24 cellular contexts compared by ENCODE assay signal in genomic region chr2:99660616-99661416, GRCh38.
A peak's percentile ranks its signal among the peaks of the same experiment; 100 is the strongest.
DNase-seq lines count a peak whose midpoint lies in the region; ATAC-seq, FAIRE-seq and TF ChIP-seq lines count a peak whose summit lies in the region.
"Had no signal": no experiment of that assay in that cellular context is flagged by ENCODE, and none has a peak within 500 bp of the region (broad histone marks: within the 10 kb centered on the region; RNA-seq: fewer than 3 reads in every experiment).

No MANE protein-coding gene starts in this region.

- H3K4me1 ChIP-seq in breast epithelium (peaks cover 0 to 16% of the 10 kb centered on the region in 2 donors), mammary epithelial cell (ENCODE audit: insufficient read depth, low read length) (no peaks in the 10 kb centered on the region), H1 (replicated peaks in 1 of 4; ENCODE audit: control insufficient read depth in 3 of 4, insufficient read depth in 4 of 4, low read length in 3 of 4) (peaks cover 0 to 4% (median 2%) of the 10 kb centered on the region in 4 experiments; a peak in 2 of 7 replicates)
- H3K4me1 ChIP-seq: testis had no signal

- DNase-seq in breast epithelium (ENCODE audit: low spot score in 2 of 2), result peak in 1 of 2 donors; percentile 61
- no peak for DNase-seq in mammary epithelial cell
- DNase-seq in H1 (ENCODE audit: low read depth in 1 of 2, low spot score in 2 of 2), result no peak
- DNase-seq in naive B cell, result no peak
- no peak for DNase-seq in NCI-H526 treated with DMSO at 0.1 percent for 48 hours (lab: John Stamatoyannopoulos, UW)
- DNase-seq in GM19238 (ENCODE audit: insufficient read length, low spot score), result no peak
- DNase-seq: CD8-positive, alpha-beta memory T cell; DMS79 treated with DMSO at 0.1 percent for 48 hours; effector memory CD4-positive, alpha-beta T cell; esophagus squamous epithelium; natural killer cell; NCI-H510A; T1000; testis had no signal

- H3K23me2 ChIP-seq in H1 (ENCODE audit: low read depth, low read length), result no peaks in the 10 kb centered on the region

- H4K20me1 ChIP-seq in mammary epithelial cell (ENCODE audit: insufficient read depth, low read length), result no peaks in the 10 kb centered on the region
- H4K20me1 ChIP-seq in H1 (replicated peaks in 1 of 2; ENCODE audit: control insufficient read depth in 1 of 2, insufficient read depth in 2 of 2, low read length in 2 of 2), result no peaks in the 10 kb centered on the region

- no peaks in the 10 kb centered on the region for H3K36me3 ChIP-seq in breast epithelium
- no peaks in the 10 kb centered on the region for H3K36me3 ChIP-seq in mammary epithelial cell (ENCODE audit: insufficient read depth, low read length)
- H3K36me3 ChIP-seq in H1 (ENCODE audit: control insufficient read depth in 2 of 4, insufficient read depth in 4 of 4, low read length in 3 of 4), result no peaks in the 10 kb centered on the region
- H3K36me3 ChIP-seq: esophagus squamous epithelium, prostate gland had no signal

- H2BK15ac ChIP-seq in H1 (ENCODE audit: low read length), result no peak overlapping the region

- no peak overlapping the region for H3K9ac ChIP-seq in mammary epithelial cell (ENCODE audit: insufficient read depth, low read length)
- no peak overlapping the region for H3K9ac ChIP-seq in H1 (replicated peaks in 1 of 4; ENCODE audit: extremely low read depth in 1 of 4, low read depth in 3 of 4, low read length in 3 of 4)

- peaks cover 6 to 33% (median 11%) of the 10 kb centered on the region in 3 donors for H3K4me1 Mint-ChIP-seq in naive B cell
- H3K4me1 Mint-ChIP-seq: activated T-helper 17 cell treated with anti-CD3 and anti-CD28 coated beads, Interleukin-2, amount 50 U/mL, for 72 hours; CD8-positive, alpha-beta memory T cell; natural killer cell had no signal

- CTCF ChIA-PET in mammary epithelial cell (lab: Charles Lee; ENCODE audit: low non-redundant PET), result no interaction called here
- CTCF ChIA-PET in H1 (lab: Charles Lee; ENCODE audit: partially characterized antibody), result no interaction called here

- POLR2A ChIA-PET in H1 (lab: Charles Lee; ENCODE audit: partially characterized antibody), result interaction anchor here (0.6 kb wide), 1 partner anchor 1487 kb away, joined by 3 read pairs; no protein-coding TSS in a partner anchor

- H2BK120ac ChIP-seq in H1 (replicated peaks; ENCODE audit: low read depth, low read length), result no peak overlapping the region

- H3K9me3 ChIP-seq in breast epithelium (no peaks in the 10 kb centered on the region), mammary epithelial cell (replicated peaks; ENCODE audit: insufficient read depth, low read length) (no peaks in the 10 kb centered on the region), H1 (ENCODE audit: insufficient read depth in 2 of 2, low read depth in 1 of 2, low read length in 1 of 2) (no peaks in the 10 kb centered on the region)
- H3K9me3 ChIP-seq: esophagus squamous epithelium, prostate gland, testis had no signal

- no peak overlapping the region for H2BK5ac ChIP-seq in H1 (ENCODE audit: low read depth, low read length)

- no TSS peak for BruUV-seq in mammary epithelial cell (replicated peaks; lab: Mats Ljungman, UMichigan)

- 74% methylated on average over 6 of the region's 8 CpGs for WGBS in mammary epithelial cell (ENCODE audit: low coverage, missing lambda C conversion rate)
- WGBS in H1 (ENCODE audit: extremely low coverage in 1 of 2, insufficient coverage in 1 of 2, insufficient read length in 1 of 2, insufficient replicate concordance in 2 of 2, low coverage in 1 of 2, low lambda C conversion rate in 2 of 2, missing lambda C conversion rate in 1 of 2), 2 experiments, result 91% methylated on average over 8 of the region's 8 CpGs; no CpG with 5 or more reads in 1 of the 2 experiments

- H3K27me3 ChIP-seq in breast epithelium, result no peaks in the 10 kb centered on the region
- H3K27me3 ChIP-seq in mammary epithelial cell (ENCODE audit: insufficient read depth, low read length), result no peaks in the 10 kb centered on the region
- no peaks in the 10 kb centered on the region; a peak in 1 of 7 replicates for H3K27me3 ChIP-seq in H1 (replicated peaks in 1 of 4; ENCODE audit: control insufficient read depth in 3 of 4, extremely low read depth in 1 of 4, insufficient read depth in 3 of 4, low read length in 3 of 4)
- H3K27me3 ChIP-seq: esophagus squamous epithelium, testis had no signal

- no peak overlapping the region for H3K23ac ChIP-seq in H1 (ENCODE audit: insufficient read length)

- intact Hi-C loops in breast epithelium (cut with DNase I; ENCODE audit: low total_unique reads), result no loop called here
- intact Hi-C loops in mammary epithelial cell (cut with micrococcal nuclease), result no loop called here

- no peaks in the 10 kb centered on the region for H3K9me3 Mint-ChIP-seq in naive B cell
- H3K9me3 Mint-ChIP-seq: activated T-helper 17 cell treated with anti-CD3 and anti-CD28 coated beads, Interleukin-2, amount 50 U/mL, for 72 hours; IgD-negative memory B cell; natural killer cell had no signal

- no peak overlapping the region for H3K18ac ChIP-seq in H1 (ENCODE audit: extremely low read depth, low read length)

- no peak for TF ChIP-seq POLR2A in breast epithelium (IDR thresholded peaks at IDR 0.05)
- TF ChIP-seq POLR2A in H1 (IDR thresholded peaks at IDR 0.05; ENCODE audit: control extremely low read depth in 1 of 2, low read depth in 2 of 2, low read length in 2 of 2), result no peak

- H3K79me2 ChIP-seq in mammary epithelial cell (ENCODE audit: insufficient read depth, low read length) (no peaks in the 10 kb centered on the region), H1 (ENCODE audit: control insufficient read depth in 1 of 2, insufficient read depth in 2 of 2, low read length in 2 of 2) (no peaks in the 10 kb centered on the region)

- no peak overlapping the region for H2BK12ac ChIP-seq in H1 (ENCODE audit: low read depth, low read length)

- H4K91ac ChIP-seq in H1 (replicated peaks; ENCODE audit: insufficient read length, low read length), result no peak overlapping the region

- TF ChIP-seq RAD21 in H1 (IDR thresholded peaks at IDR 0.05 in 1 of 2, conservative IDR thresholded peaks at IDR 0.05 in 1 of 2; ENCODE audit: low read depth in 2 of 2, low read length in 2 of 2), result no peak

- H3K56ac ChIP-seq in H1 (replicated peaks; ENCODE audit: insufficient read length, low read depth, low read length), result no peak overlapping the region

- no peak overlapping the region for H2AK5ac ChIP-seq in H1 (ENCODE audit: low read depth, low read length)

- H2BK20ac ChIP-seq in H1 (ENCODE audit: low read length), result no peak overlapping the region

- H3K27ac ChIP-seq in breast epithelium (peak overlapping the region; percentile 59 to 79), mammary epithelial cell (ENCODE audit: insufficient read depth, low read depth, low read length) (no peak overlapping the region), H1 (ENCODE audit: low read depth, low read length) (no peak overlapping the region)
- H3K27ac ChIP-seq: esophagus squamous epithelium, HL-60, prostate gland, testis had no signal

- peak overlapping the region in 5 of 6 donors; percentile 2 to 82 (median 45) for H3K27ac Mint-ChIP-seq in naive B cell
- H3K27ac Mint-ChIP-seq: activated T-helper 17 cell treated with anti-CD3 and anti-CD28 coated beads, Interleukin-2, amount 50 U/mL, for 72 hours; IgD-negative memory B cell; natural killer cell had no signal

- H3K4me3 Mint-ChIP-seq in naive B cell, result no peak overlapping the region
- H3K4me3 Mint-ChIP-seq: activated T-helper 17 cell treated with anti-CD3 and anti-CD28 coated beads, Interleukin-2, amount 50 U/mL, for 72 hours; CD8-positive, alpha-beta memory T cell; IgD-negative memory B cell; natural killer cell had no signal

- no peaks in the 10 kb centered on the region; the same call in 1 of the 2 replicates for H3K79me1 ChIP-seq in H1 (ENCODE audit: low read depth, low read length)

- H3K27me3 Mint-ChIP-seq in naive B cell, result no peaks in the 10 kb centered on the region
- H3K27me3 Mint-ChIP-seq: activated T-helper 17 cell treated with anti-CD3 and anti-CD28 coated beads, Interleukin-2, amount 50 U/mL, for 72 hours; IgD-negative memory B cell had no signal

- H3K36me3 Mint-ChIP-seq in naive B cell, result peaks cover 21 to 38% of the 10 kb centered on the region in 2 donors
- H3K36me3 Mint-ChIP-seq: CD8-positive, alpha-beta memory T cell; natural killer cell had no signal

- ATAC-seq in naive B cell (ENCODE audit: low read depth in 2 of 2) (peak in 1 of 2 donors; percentile 18), GM19397 (IDR thresholded peaks at IDR 0.05; ENCODE audit: unreplicated experiment) (no peak), HG03095 (IDR thresholded peaks at IDR 0.05; ENCODE audit: unreplicated experiment) (no peak)
- ATAC-seq: activated T-helper 17 cell treated with anti-CD3 and anti-CD28 coated beads, Interleukin-2, amount 50 U/mL, for 72 hours; natural killer cell; SK-N-SH treated with all-trans-retinoic acid at 6 μM for 48 hours had no signal

- no peak overlapping the region for H4K5ac ChIP-seq in H1 (ENCODE audit: insufficient read length, low read depth, low read length)

- no peak overlapping the region for H3K14ac ChIP-seq in H1 (ENCODE audit: insufficient read length)

- peak; percentile 71 for FAIRE-seq in H1 (lab: Jason Lieb, UNC)
- FAIRE-seq: GM18507, H54 had no signal

- no peak overlapping the region for H3K4me2 ChIP-seq in mammary epithelial cell (ENCODE audit: insufficient read depth, low read depth, low read length)
- no peak overlapping the region for H3K4me2 ChIP-seq in H1 (ENCODE audit: insufficient read depth in 1 of 2, low read depth in 2 of 2, low read length in 2 of 2)

- TF ChIP-seq EP300 in H1 (IDR thresholded peaks at IDR 0.05; ENCODE audit: borderline replicate concordance in 1 of 2, low read depth in 2 of 2, low read length in 2 of 2), result no peak

- in situ Hi-C loops in mammary epithelial cell (cut with MboI; ENCODE audit: low sequenced_read_pairs in 2 of 2), result no loop called here

- H3K4ac ChIP-seq in H1 (replicated peaks; ENCODE audit: insufficient read length, low read depth, low read length), result no peak overlapping the region

- H4K8ac ChIP-seq in H1 (ENCODE audit: extremely low read depth, insufficient read depth, low read length), result no peak overlapping the region

- no peak overlapping the region for H3K4me3 ChIP-seq in breast epithelium
- no peak overlapping the region for H3K4me3 ChIP-seq in mammary epithelial cell (replicated peaks in 1 of 3; ENCODE audit: insufficient read depth in 1 of 3, low read depth in 2 of 3, low read length in 3 of 3)
- no peak overlapping the region for H3K4me3 ChIP-seq in H1 (ENCODE audit: extremely low read depth in 1 of 4, insufficient read depth in 2 of 4, low read depth in 3 of 4, low read length in 4 of 4)
- H3K4me3 ChIP-seq: esophagus squamous epithelium, lung, prostate gland, testis had no signal

- TF ChIP-seq CTCF in breast epithelium (IDR thresholded peaks at IDR 0.05) (no peak), mammary epithelial cell (conservative IDR thresholded peaks at IDR 0.05 in 1 of 2, IDR thresholded peaks at IDR 0.05 in 1 of 2; ENCODE audit: extremely low read depth in 1 of 2, insufficient read depth in 1 of 2, low read depth in 1 of 2, low read length in 2 of 2) (no peak), H1 (IDR thresholded peaks at IDR 0.05; ENCODE audit: control extremely low read depth in 1 of 3, insufficient read depth in 1 of 3, low read depth in 1 of 3, low read length in 3 of 3) (no peak)

- dilution Hi-C loops in mammary epithelial cell (cut with HindIII; ENCODE audit: low sequenced_read_pairs), result no loop called here

- H2AFZ ChIP-seq in mammary epithelial cell (ENCODE audit: low read depth, low read length) (no peak overlapping the region), H1 (ENCODE audit: low read length) (no peak overlapping the region)

Comparison
In these comparisons a context has a peak if more than half of its experiments do, and no peak if none do; other contexts are left out.
1. H3K27ac ChIP-seq: peak in breast epithelium (2 of 2); none in mammary epithelial cell (single experiment) and H1 (single experiment).